ENCODE assay signal across 17 cellular contexts in the genomic region with DNA sequence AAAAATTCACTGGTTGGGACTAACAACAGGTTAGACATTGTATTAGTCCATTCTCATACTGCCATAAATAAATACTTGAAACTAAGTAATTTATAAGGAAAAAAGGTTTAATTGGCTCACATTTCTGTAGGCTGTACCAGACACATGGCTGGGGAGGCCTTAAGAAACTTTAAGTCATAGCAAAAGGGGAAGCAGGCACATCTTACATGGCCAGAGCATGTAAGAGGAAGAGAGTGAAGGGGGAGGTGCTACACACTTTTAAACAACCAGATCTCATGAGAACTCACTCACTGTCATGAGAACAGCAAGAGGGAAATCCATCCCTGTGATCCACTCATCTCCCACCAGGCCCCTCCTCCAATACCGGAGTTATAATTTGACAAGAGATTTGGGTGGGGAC.
DNase-seq lines count a peak whose midpoint lies in the region; ATAC-seq, FAIRE-seq and TF ChIP-seq lines count a peak whose summit lies in the region.
"Had no signal": no experiment of that assay in that cellular context is flagged by ENCODE, and none has a peak within 500 bp of the region (broad histone marks: within the 10 kb centered on the region; RNA-seq: fewer than 3 reads in every experiment).

No MANE protein-coding gene starts in this region.

- POLR2A ChIA-PET in Caco-2 (lab: Charles Lee) = no interaction called here

- no peaks in the 10 kb centered on the region for H3K36me3 ChIP-seq in Caco-2 (ENCODE audit: control insufficient read depth, insufficient read depth, low read length)
- H3K36me3 ChIP-seq in smooth muscle cell (ENCODE audit: low read depth) = no peaks in the 10 kb centered on the region

- no peak overlapping the region for H2AFZ ChIP-seq in smooth muscle cell (ENCODE audit: low read depth)

- H3K36me3 Mint-ChIP-seq in stimulated activated naive B cell treated with anti-CD40 and anti-IgM and Interleukin-4, amounts not matched to agents 10 μg/mL and 1 μg/mL and 100 μg/mL, for 72 hours = peaks cover 12 to 15% of the 10 kb centered on the region in 2 donors
- H3K36me3 Mint-ChIP-seq in Caco-2 (ENCODE audit: insufficient read depth, unreplicated experiment) = no peaks in the 10 kb centered on the region
- peaks cover 7% of the 10 kb centered on the region for H3K36me3 Mint-ChIP-seq in activated naive CD4-positive, alpha-beta T cell treated with anti-CD3 and anti-CD28 coated beads for 36 hours (ENCODE audit: low read depth)

- no peak overlapping the region for H3K4me2 ChIP-seq in smooth muscle cell

- DNase-seq in GM12891 (ENCODE audit: insufficient read length, low spot score) (no peak), MV-4-11 (lab: John Stamatoyannopoulos, UW) (peak; percentile 92), SKM-1 (lab: John Stamatoyannopoulos, UW; ENCODE audit: unreplicated experiment) (peak; percentile 14), Caco-2 (no peak), smooth muscle cell (lab: John Stamatoyannopoulos, UW; ENCODE audit: unreplicated experiment) (no peak)
- no peak for DNase-seq in stimulated activated naive B cell treated with anti-CD40 and anti-IgM and Interleukin-4, amounts not matched to agents 10 μg/mL and 1 μg/mL and 100 μg/mL, for 72 hours
- DNase-seq in activated naive CD4-positive, alpha-beta T cell treated with anti-CD3 and anti-CD28 coated beads for 36 hours = no peak
- DNase-seq: ACHN; CD8-positive, alpha-beta T cell; H7; NCI-H1436; NCI-H2029 treated with DMSO at 0.1 percent for 48 hours; NCI-H748 treated with DMSO at 0.1 percent for 48 hours; Right ventricle myocardium superior; T-helper 17 cell had no signal

- 100% methylated on average over 1 of the region's 1 CpG for WGBS in smooth muscle cell (ENCODE audit: low lambda C conversion rate)

- H3K9me3 ChIP-seq in Caco-2 = peaks cover 17% of the 10 kb centered on the region
- H3K9me3 ChIP-seq in smooth muscle cell (replicated peaks; ENCODE audit: low read depth) = no peaks in the 10 kb centered on the region

- no peaks in the 10 kb centered on the region for H3K79me2 ChIP-seq in smooth muscle cell (ENCODE audit: low read depth)

- H3K4me1 Mint-ChIP-seq in stimulated activated naive B cell treated with anti-CD40 and anti-IgM and Interleukin-4, amounts not matched to agents 10 μg/mL and 1 μg/mL and 100 μg/mL, for 72 hours = peaks cover 0 to 5% of the 10 kb centered on the region in 2 donors
- peaks cover 5% of the 10 kb centered on the region for H3K4me1 Mint-ChIP-seq in Caco-2 (ENCODE audit: low read depth, unreplicated experiment)
- no peaks in the 10 kb centered on the region for H3K4me1 Mint-ChIP-seq in activated naive CD4-positive, alpha-beta T cell treated with anti-CD3 and anti-CD28 coated beads for 36 hours (ENCODE audit: low read depth)
- H3K4me1 Mint-ChIP-seq: T-helper 17 cell had no signal

- no peaks in the 10 kb centered on the region for H3F3A ChIP-seq in smooth muscle cell (ENCODE audit: low read depth)

- no peaks in the 10 kb centered on the region for H4K20me1 ChIP-seq in smooth muscle cell (ENCODE audit: low read depth)

- no peak overlapping the region for H3K4me3 Mint-ChIP-seq in stimulated activated naive B cell treated with anti-CD40 and anti-IgM and Interleukin-4, amounts not matched to agents 10 μg/mL and 1 μg/mL and 100 μg/mL, for 72 hours
- H3K4me3 Mint-ChIP-seq in Caco-2 (ENCODE audit: unreplicated experiment) = no peak overlapping the region
- no peak overlapping the region for H3K4me3 Mint-ChIP-seq in activated naive CD4-positive, alpha-beta T cell treated with anti-CD3 and anti-CD28 coated beads for 36 hours
- H3K4me3 Mint-ChIP-seq: CD8-positive, alpha-beta T cell; T-helper 17 cell had no signal

- intact Hi-C loops in Caco-2 (cut with micrococcal nuclease; ENCODE audit: unreplicated experiment) = no loop called here
- intact Hi-C loops in activated naive CD4-positive, alpha-beta T cell treated with anti-CD3 and anti-CD28 coated beads for 36 hours (cut with micrococcal nuclease) = no loop called here

- ATAC-seq in stimulated activated naive B cell treated with anti-CD40 and anti-IgM and Interleukin-4, amounts not matched to agents 10 μg/mL and 1 μg/mL and 100 μg/mL, for 72 hours (replicated peaks) = peak; percentile 85
- ATAC-seq: CD8-positive, alpha-beta T cell; SK-N-SH treated with all-trans-retinoic acid at 6 μM for 48 hours; T-helper 17 cell had no signal

- TF ChIP-seq POLR2A in GM12891 (IDR thresholded peaks at IDR 0.05; ENCODE audit: low read depth, low read length) = no peak

- H3K9ac ChIP-seq in smooth muscle cell (ENCODE audit: low read depth) = no peak overlapping the region

- peaks cover 12 to 15% of the 10 kb centered on the region in 2 donors for H3K9me3 Mint-ChIP-seq in stimulated activated naive B cell treated with anti-CD40 and anti-IgM and Interleukin-4, amounts not matched to agents 10 μg/mL and 1 μg/mL and 100 μg/mL, for 72 hours
- H3K9me3 Mint-ChIP-seq in Caco-2 (ENCODE audit: unreplicated experiment) = peaks cover 35% of the 10 kb centered on the region
- H3K9me3 Mint-ChIP-seq in activated naive CD4-positive, alpha-beta T cell treated with anti-CD3 and anti-CD28 coated beads for 36 hours = peaks cover 14% of the 10 kb centered on the region

- no peaks in the 10 kb centered on the region for H3K27me3 ChIP-seq in Caco-2 (replicated peaks; ENCODE audit: control insufficient read depth, insufficient read depth, low read length)
- H3K27me3 ChIP-seq in smooth muscle cell (ENCODE audit: low read depth) = no peaks in the 10 kb centered on the region

- no peak for FAIRE-seq in GM12891 (lab: Jason Lieb, UNC)
- FAIRE-seq: RCC 7860 had no signal

- H3K27me3 Mint-ChIP-seq in stimulated activated naive B cell treated with anti-CD40 and anti-IgM and Interleukin-4, amounts not matched to agents 10 μg/mL and 1 μg/mL and 100 μg/mL, for 72 hours = no peaks in the 10 kb centered on the region
- H3K27me3 Mint-ChIP-seq in Caco-2 (ENCODE audit: insufficient read depth, unreplicated experiment) = no peaks in the 10 kb centered on the region
- H3K27me3 Mint-ChIP-seq in activated naive CD4-positive, alpha-beta T cell treated with anti-CD3 and anti-CD28 coated beads for 36 hours (ENCODE audit: low read depth) = no peaks in the 10 kb centered on the region
- H3K27me3 Mint-ChIP-seq: T-helper 17 cell had no signal

- no TSS peak for BruUV-seq in Caco-2 (replicated peaks; lab: Mats Ljungman, UMichigan)

- CTCF ChIA-PET in Caco-2 (lab: Charles Lee) = no interaction called here
- CTCF ChIA-PET in activated naive CD4-positive, alpha-beta T cell treated with anti-CD3 and anti-CD28 coated beads for 36 hours (lab: Charles Lee) = no interaction called here

- H3K27ac Mint-ChIP-seq in stimulated activated naive B cell treated with anti-CD40 and anti-IgM and Interleukin-4, amounts not matched to agents 10 μg/mL and 1 μg/mL and 100 μg/mL, for 72 hours = no peak overlapping the region
- H3K27ac Mint-ChIP-seq in Caco-2 (ENCODE audit: unreplicated experiment) = no peak overlapping the region
- H3K27ac Mint-ChIP-seq in activated naive CD4-positive, alpha-beta T cell treated with anti-CD3 and anti-CD28 coated beads for 36 hours = no peak overlapping the region
- H3K27ac Mint-ChIP-seq: CD8-positive, alpha-beta T cell; T-helper 17 cell had no signal

- H3K4me3 ChIP-seq in Caco-2 (ENCODE audit: low read depth, low read length) (no peak overlapping the region), smooth muscle cell (no peak overlapping the region)

- H3K4me1 ChIP-seq in Caco-2 (no peaks in the 10 kb centered on the region), smooth muscle cell (ENCODE audit: low read depth) (no peaks in the 10 kb centered on the region)

- no peak overlapping the region for H3K27ac ChIP-seq in smooth muscle cell (ENCODE audit: low read depth)

- TF ChIP-seq CTCF in Caco-2 (IDR thresholded peaks at IDR 0.05; ENCODE audit: insufficient read depth in 1 of 2, low read depth in 1 of 2, low read length in 1 of 2, severe bottlenecking in 1 of 2, unreplicated experiment in 1 of 2) (no peak), smooth muscle cell (IDR thresholded peaks at IDR 0.05; ENCODE audit: borderline replicate concordance, insufficient read depth, poor library complexity, severe bottlenecking) (no peak)

TF ChIP-seq in GM12891, 5 proteins besides CTCF, POLR2A, EP300 and RAD21:
- 0 out of 2 replicates have a peak, but pooled peaks have one; percentile 27 for TF ChIP-seq SPI1 (IDR thresholded peaks at IDR 0.05; ENCODE audit: low read depth, low read length)
- no peak for TF ChIP-seq TAF1 (IDR thresholded peaks at IDR 0.05; ENCODE audit: low read depth, low read length)
TF ChIP-seq in GM12891: peak in this region for 1.

Comparison
In these comparisons a context has a peak if more than half of its experiments do, and no peak if none do; other contexts are left out.
1. DNase-seq: peak in MV-4-11 (single experiment) and SKM-1 (single experiment); none in GM12891 (single experiment), stimulated activated naive B cell treated with anti-CD40 and anti-IgM and Interleukin-4, amounts not matched to agents 10 μg/mL and 1 μg/mL and 100 μg/mL, for 72 hours (single experiment), Caco-2 (0 of 2), activated naive CD4-positive, alpha-beta T cell treated with anti-CD3 and anti-CD28 coated beads for 36 hours (single experiment) and smooth muscle cell (single experiment).